Comparison of ENCODE assay signal across 24 cellular contexts in genomic region chr17:8518346-8518745, GRCh38.
"Had no signal": no experiment of that assay in that cellular context is flagged by ENCODE, and none has a peak within 500 bp of the region (broad histone marks: within the 10 kb centered on the region; RNA-seq: fewer than 3 reads in every experiment).

No MANE protein-coding gene starts in this region.

- H3K4me2 ChIP-seq: neural progenitor cell had no signal

- H3K9me3 ChIP-seq: colonic mucosa, prostate gland, sigmoid colon, spleen, testis, tibial nerve, upper lobe of left lung, vagina had no signal

- DNase-seq: colonic mucosa; effector CD8-positive, alpha-beta T cell; endodermal cell; erythroblast; kidney; mesenchymal stem cell; naive thymus-derived CD4-positive, alpha-beta T cell; right cardiac atrium; sigmoid colon; spleen; stimulated activated CD4-positive, alpha-beta T cell treated with anti-CD3 and anti-CD28 coated beads, Interleukin-4, amount 100 ng/mL, for 4 hours; stimulated activated naive CD8-positive, alpha-beta T cell treated with anti-CD3 and anti-CD28 coated beads, Interleukin-15, Interleukin-2, amounts not matched to agents 100 U/mL and 50 U/mL, for 24 hours; substantia nigra; testis; upper lobe of left lung had no signal

- H3K9me3 Mint-ChIP-seq: dendritic cell treated with granulocyte-macrophage colony-stimulating factor and Interleukin-4, amounts not matched to agents 40 ng/mL and 50 ng/mL, for 4 days; endodermal cell; mesothelial cell of epicardium; naive thymus-derived CD4-positive, alpha-beta T cell; nephron; neural progenitor cell; stimulated activated memory B cell treated with anti-CD40 and anti-IgM and Interleukin-4, amounts not matched to agents 10 μg/mL and 1 μg/mL and 100 μg/mL, for 72 hours had no signal

- H2AFZ ChIP-seq: neural progenitor cell had no signal

- H3K27ac ChIP-seq: colonic mucosa, neural progenitor cell, prostate gland, sigmoid colon, spleen, testis, tibial nerve, upper lobe of left lung, vagina had no signal

- H3K4me3 Mint-ChIP-seq: dendritic cell treated with granulocyte-macrophage colony-stimulating factor and Interleukin-4, amounts not matched to agents 40 ng/mL and 50 ng/mL, for 4 days; endodermal cell; mesothelial cell of epicardium; naive thymus-derived CD4-positive, alpha-beta T cell; nephron; neural progenitor cell; stimulated activated memory B cell treated with anti-CD40 and anti-IgM and Interleukin-4, amounts not matched to agents 10 μg/mL and 1 μg/mL and 100 μg/mL, for 72 hours had no signal

- H3K4me1 ChIP-seq: colonic mucosa, neural progenitor cell, prostate gland, sigmoid colon, spleen, testis, tibial nerve, upper lobe of left lung, vagina had no signal

- H3K4me1 Mint-ChIP-seq: endodermal cell; mesothelial cell of epicardium; nephron; neural progenitor cell; stimulated activated memory B cell treated with anti-CD40 and anti-IgM and Interleukin-4, amounts not matched to agents 10 μg/mL and 1 μg/mL and 100 μg/mL, for 72 hours had no signal

- H3K27me3 Mint-ChIP-seq: dendritic cell treated with granulocyte-macrophage colony-stimulating factor and Interleukin-4, amounts not matched to agents 40 ng/mL and 50 ng/mL, for 4 days; naive thymus-derived CD4-positive, alpha-beta T cell; stimulated activated memory B cell treated with anti-CD40 and anti-IgM and Interleukin-4, amounts not matched to agents 10 μg/mL and 1 μg/mL and 100 μg/mL, for 72 hours had no signal

- H3K36me3 ChIP-seq: colonic mucosa, prostate gland had no signal

- H3K27ac Mint-ChIP-seq: dendritic cell treated with granulocyte-macrophage colony-stimulating factor and Interleukin-4, amounts not matched to agents 40 ng/mL and 50 ng/mL, for 4 days; endodermal cell; mesothelial cell of epicardium; naive thymus-derived CD4-positive, alpha-beta T cell; nephron; neural progenitor cell; stimulated activated memory B cell treated with anti-CD40 and anti-IgM and Interleukin-4, amounts not matched to agents 10 μg/mL and 1 μg/mL and 100 μg/mL, for 72 hours had no signal

- H3K27me3 ChIP-seq: colonic mucosa, neural progenitor cell, sigmoid colon, spleen, testis, tibial nerve, upper lobe of left lung, vagina had no signal

- ATAC-seq: left lobe of liver; naive thymus-derived CD4-positive, alpha-beta T cell; right cardiac atrium; stimulated activated memory B cell treated with anti-CD40 and anti-IgM and Interleukin-4, amounts not matched to agents 10 μg/mL and 1 μg/mL and 100 μg/mL, for 72 hours; stimulated activated naive CD8-positive, alpha-beta T cell treated with anti-CD3 and anti-CD28 coated beads, Interleukin-15, Interleukin-2, amounts not matched to agents 100 U/mL and 50 U/mL, for 24 hours had no signal

- H3K4me3 ChIP-seq: colonic mucosa, neural progenitor cell, prostate gland, sigmoid colon, spleen, testis, tibial nerve, upper lobe of left lung, vagina had no signal
